ENCODE assay signal across 19 cellular contexts in the genomic region with DNA sequence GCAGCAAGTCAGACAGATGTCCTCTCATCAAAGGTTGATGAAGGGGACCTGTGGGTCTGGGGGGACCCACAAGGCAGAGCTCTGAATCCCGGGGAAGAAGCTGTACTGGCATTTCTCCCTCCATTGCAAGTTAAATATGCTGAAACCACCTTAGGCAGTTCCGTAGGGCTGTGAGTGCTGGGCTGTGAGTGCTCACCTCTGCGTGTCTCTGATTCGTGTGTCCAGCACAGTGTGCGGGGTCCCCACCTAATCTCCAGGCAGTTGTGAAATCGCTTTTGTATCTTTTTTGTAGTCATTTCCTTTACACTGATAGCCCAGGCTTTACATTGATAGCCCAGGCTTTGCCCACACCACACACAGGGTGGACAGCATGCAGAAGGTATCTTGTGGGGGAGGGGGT.
"Had no signal": no experiment of that assay in that cellular context is flagged by ENCODE, and none has a peak within 500 bp of the region (broad histone marks: within the 10 kb centered on the region; RNA-seq: fewer than 3 reads in every experiment).

No MANE protein-coding gene starts in this region.

- DNase-seq: activated CD4-positive, alpha-beta T cell treated with anti-CD3 and anti-CD28 coated beads for 4 hours; activated CD8-positive, alpha-beta memory T cell treated with anti-CD3 and anti-CD28 coated beads, Interleukin-2, amount 50 U/mL, for 4 hours; activated CD8-positive, alpha-beta T cell treated with anti-CD3 and anti-CD28 coated beads for 36 hours; activated gamma-delta T cell treated with Interleukin-2 at 50 U/mL for 16 hours; activated T-cell treated with anti-CD3 and anti-CD28 coated beads, Interleukin-2, amount 50 U/mL, for 72 hours; colonic mucosa; effector memory CD4-positive, alpha-beta T cell; immature natural killer cell; left cardiac atrium; lower lobe of right lung; mucosa of descending colon; psoas muscle; spleen; stimulated activated CD4-positive, alpha-beta T cell treated with anti-CD3 and anti-CD28 coated beads, Interleukin-1b, Interleukin-23, amount 100 ng/mL, for 48 hours; stimulated activated naive CD4-positive, alpha-beta T cell; T-helper 9 cell had no signal

- ATAC-seq: activated CD8-positive, alpha-beta T cell treated with anti-CD3 and anti-CD28 coated beads for 36 hours; activated T-cell treated with anti-CD3 and anti-CD28 coated beads, Interleukin-2, amount 50 U/mL, for 72 hours; left cardiac atrium; lower lobe of right lung; mucosa of descending colon; psoas muscle; sciatic nerve had no signal

- H3K27ac ChIP-seq: cardiac muscle cell, colonic mucosa, lower lobe of right lung, psoas muscle, spleen, suprapubic skin had no signal

- H3K27me3 ChIP-seq: cardiac muscle cell, colonic mucosa, spleen, suprapubic skin had no signal
